In the genomic region with DNA sequence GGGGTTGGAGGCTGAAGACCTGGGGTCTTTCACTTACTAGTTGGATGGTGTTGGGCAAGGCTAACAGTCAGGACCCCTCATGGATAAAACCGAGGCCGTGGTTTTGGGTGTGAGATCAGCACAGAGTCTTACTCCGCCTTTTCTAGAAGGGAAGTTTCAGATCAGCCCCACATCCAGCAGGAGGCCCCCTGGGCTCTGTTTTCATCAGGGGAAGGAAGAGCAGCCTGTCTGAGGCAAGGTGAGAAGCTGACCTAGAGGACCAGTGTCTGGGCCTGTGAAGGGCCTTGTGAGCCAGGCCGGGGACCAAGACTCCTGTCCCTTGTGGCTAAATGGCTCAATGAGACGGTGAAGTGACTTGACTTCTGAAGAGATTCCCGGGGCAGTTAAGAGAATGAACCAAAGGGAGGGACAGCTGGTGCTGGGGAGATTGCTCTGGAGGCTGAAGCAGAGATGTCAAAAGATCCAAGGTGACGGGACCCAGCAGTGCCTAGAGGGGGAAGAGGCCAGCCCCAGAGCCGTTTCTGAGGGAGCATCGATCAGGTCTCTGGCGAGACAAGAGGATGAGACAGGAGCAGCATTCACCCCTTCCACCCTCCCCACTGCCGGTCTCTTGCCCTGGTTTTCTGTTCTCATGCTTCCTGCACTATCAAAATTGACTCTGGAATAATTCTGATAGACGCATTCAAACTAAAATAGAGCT, we compare ENCODE assay signal across 14 cellular contexts. TPM values are rescaled to one million over a fixed set of nuclear protein-coding genes. Genes with fewer than 3 reads are reported as not detected.
"Had no signal": no experiment of that assay in that cellular context is flagged by ENCODE, and none has a peak within 500 bp of the region (broad histone marks: within the 10 kb centered on the region; RNA-seq: fewer than 3 reads in every experiment).

No MANE protein-coding gene starts in this region.

- H3K4me1 Mint-ChIP-seq: activated CD8-positive, alpha-beta memory T cell treated with anti-CD3 and anti-CD28 coated beads, Interleukin-2, amount 10 ng/mL, durations not matched to agents 7 days and 5 days had no signal

- H3K27me3 ChIP-seq: esophagus muscularis mucosa, neutrophil, upper lobe of left lung had no signal

- H3K9me3 ChIP-seq: esophagus muscularis mucosa, neutrophil, upper lobe of left lung had no signal

- H3K9me3 Mint-ChIP-seq: activated naive CD8-positive, alpha-beta T cell treated with anti-CD3 and anti-CD28 coated beads, Interleukin-2, amount 50 U/mL, for 24 hours; stimulated activated memory B cell treated with anti-CD40 and anti-IgM and Interleukin-4, amounts not matched to agents 10 μg/mL and 1 μg/mL and 100 μg/mL, for 72 hours had no signal

- H3K4me3 Mint-ChIP-seq: activated CD8-positive, alpha-beta memory T cell treated with anti-CD3 and anti-CD28 coated beads, Interleukin-2, amount 10 ng/mL, durations not matched to agents 7 days and 5 days; activated naive CD8-positive, alpha-beta T cell treated with anti-CD3 and anti-CD28 coated beads, Interleukin-2, amount 50 U/mL, for 24 hours; stimulated activated memory B cell treated with anti-CD40 and anti-IgM and Interleukin-4, amounts not matched to agents 10 μg/mL and 1 μg/mL and 100 μg/mL, for 72 hours had no signal

- H3K36me3 ChIP-seq: neutrophil had no signal

- H3K36me3 Mint-ChIP-seq: activated CD8-positive, alpha-beta memory T cell treated with anti-CD3 and anti-CD28 coated beads, Interleukin-2, amount 10 ng/mL, durations not matched to agents 7 days and 5 days; stimulated activated memory B cell treated with anti-CD40 and anti-IgM and Interleukin-4, amounts not matched to agents 10 μg/mL and 1 μg/mL and 100 μg/mL, for 72 hours had no signal

- H3K27ac Mint-ChIP-seq: activated CD8-positive, alpha-beta memory T cell treated with anti-CD3 and anti-CD28 coated beads, Interleukin-2, amount 10 ng/mL, durations not matched to agents 7 days and 5 days; activated naive CD8-positive, alpha-beta T cell treated with anti-CD3 and anti-CD28 coated beads, Interleukin-2, amount 50 U/mL, for 24 hours; stimulated activated memory B cell treated with anti-CD40 and anti-IgM and Interleukin-4, amounts not matched to agents 10 μg/mL and 1 μg/mL and 100 μg/mL, for 72 hours had no signal

- H3K27ac ChIP-seq: esophagus muscularis mucosa, neutrophil, upper lobe of left lung had no signal

- H3K4me3 ChIP-seq: esophagus muscularis mucosa, upper lobe of left lung had no signal

- DNase-seq: activated CD4-positive, alpha-beta T cell treated with anti-CD3 and anti-CD28 coated beads, Interleukin-2, amount 50 U/mL, for 4 hours; activated CD4-positive, CD25-positive, alpha-beta regulatory T cell treated with anti-CD3 and anti-CD28 coated beads, Interleukin-2, amount 50 U/mL, for 72 hours; activated CD8-positive, alpha-beta memory T cell treated with anti-CD3 and anti-CD28 coated beads, Interleukin-2, amount 10 ng/mL, durations not matched to agents 7 days and 5 days; activated gamma-delta T cell treated with Interleukin-2 at 50 U/mL for 16 hours; activated naive CD8-positive, alpha-beta T cell treated with anti-CD3 and anti-CD28 coated beads, Interleukin-2, amount 50 U/mL, for 24 hours; activated T-cell treated with anti-CD3 and anti-CD28 coated beads, Interleukin-2, amount 50 U/mL, for 48 hours; right cardiac atrium; SHP77 treated with DMSO at 0.1 percent for 48 hours; small intestine; upper lobe of left lung had no signal

RNA-seq across cellular contexts. Expression of a gene that starts 40.1 kb away (rescaled TPM):
- total RNA-seq: activated CD8-positive, alpha-beta memory T cell treated with anti-CD3 and anti-CD28 coated beads, Interleukin-2, amount 10 ng/mL, durations not matched to agents 7 days and 5 days; T-helper 2 cell treated with Interferon-gamma antibody and Interleukin-4, amounts not matched to agents 100 ng/mL and 5 ng/mL, for 36 hours had no signal
